In the genomic region with DNA sequence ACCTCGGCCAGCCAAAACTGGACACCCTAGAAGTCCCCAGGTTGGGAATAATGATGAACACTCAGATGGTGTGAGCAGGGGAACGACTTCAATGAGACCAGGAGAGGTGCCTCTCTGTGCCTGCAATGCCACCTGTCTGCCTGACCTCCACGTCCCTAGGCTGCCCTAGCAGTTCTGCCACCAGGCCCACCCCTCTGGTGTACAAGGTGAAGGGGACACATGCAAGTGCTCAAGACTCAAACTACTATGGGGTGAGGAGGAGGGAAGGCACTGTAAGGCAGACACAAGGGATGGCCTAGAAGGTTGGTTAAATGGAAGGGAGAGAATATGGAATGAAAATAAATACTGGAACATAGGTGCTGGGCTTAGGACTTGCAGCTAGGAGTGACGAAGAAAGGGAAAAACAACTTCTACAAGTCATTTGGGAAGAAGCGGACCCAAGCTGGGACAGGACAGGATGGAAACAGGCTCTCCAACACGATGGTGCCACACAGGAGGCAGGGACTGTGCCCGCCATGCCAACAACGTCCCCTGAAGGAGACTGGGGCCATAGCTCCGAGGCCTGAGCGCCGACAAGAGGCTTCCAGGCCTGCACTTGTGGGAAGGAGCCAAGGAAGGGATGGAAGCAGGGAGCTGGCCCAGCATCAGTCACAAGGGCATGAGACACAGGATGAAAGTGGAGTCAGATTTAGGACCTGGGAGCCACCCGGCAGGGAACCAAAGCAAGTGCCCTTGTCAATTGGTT, we compare ENCODE assay signal across 2 cellular contexts.
TF ChIP-seq lines count a peak whose summit lies in the region.

No MANE protein-coding gene starts in this region.

TF ChIP-seq in IMR-90, 13 proteins besides CTCF, POLR2A, EP300 and RAD21 (continued from another document):
- TF ChIP-seq MXI1 (IDR thresholded peaks at IDR 0.05; ENCODE audit: borderline replicate concordance, low read depth, low read length) = no peak
- no peak for TF ChIP-seq RCOR1 (IDR thresholded peaks at IDR 0.05; ENCODE audit: insufficient replicate concordance, low read length)
- TF ChIP-seq CEBPB (IDR thresholded peaks at IDR 0.05; ENCODE audit: low read depth, low read length) = no peak
- TF ChIP-seq FOS (IDR thresholded peaks at IDR 0.05; ENCODE audit: low read depth, low read length) = no peak
- TF ChIP-seq ELK1 (IDR thresholded peaks at IDR 0.05; ENCODE audit: borderline replicate concordance, low read depth, low read length) = no peak
- TF ChIP-seq BHLHE40 (IDR thresholded peaks at IDR 0.05; ENCODE audit: low read depth, low read length) = no peak
- TF ChIP-seq MAZ (IDR thresholded peaks at IDR 0.05; ENCODE audit: borderline replicate concordance, low read depth, low read length) = no peak
- TF ChIP-seq NFE2L2 (IDR thresholded peaks at IDR 0.05; ENCODE audit: low read depth, low read length) = no peak

TF ChIP-seq in liver, 16 proteins besides CTCF, POLR2A, EP300 and RAD21 (continued from another document):
- no peak for TF ChIP-seq ZBTB33 (IDR thresholded peaks at IDR 0.05)
- no peak for TF ChIP-seq HNF4A (conservative IDR thresholded peaks at IDR 0.05)
- TF ChIP-seq, protein P1, sequence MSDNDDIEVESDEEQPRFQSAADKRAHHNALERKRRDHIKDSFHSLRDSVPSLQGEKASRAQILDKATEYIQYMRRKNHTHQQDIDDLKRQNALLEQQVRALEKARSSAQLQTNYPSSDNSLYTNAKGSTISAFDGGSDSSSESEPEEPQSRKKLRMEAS (IDR thresholded peaks at IDR 0.05) = no peak
